In genomic region chr9:110573305-110573704, GRCh38 we compare ENCODE assay signal across 13 cellular contexts. TPM values are rescaled to one million over a fixed set of nuclear protein-coding genes. Genes with fewer than 3 reads are reported as not detected.
DNase-seq lines count a peak whose midpoint lies in the region; ATAC-seq and TF ChIP-seq lines count a peak whose summit lies in the region.
"Had no signal": no experiment of that assay in that cellular context is flagged by ENCODE, and none has a peak within 500 bp of the region (broad histone marks: within the 10 kb centered on the region; RNA-seq: fewer than 3 reads in every experiment).

No MANE protein-coding gene starts in this region.

- H3K36me3 Mint-ChIP-seq in H9 (ENCODE audit: insufficient read depth in 1 of 3, low read depth in 3 of 3) (no peaks in the 10 kb centered on the region), HFFc6 (ENCODE audit: low read depth) (no peaks in the 10 kb centered on the region)
- H3K36me3 Mint-ChIP-seq: CD4-positive, alpha-beta memory T cell had no signal

- H2AK5ac ChIP-seq in H9 (ENCODE audit: insufficient read length, low read length), result no peak overlapping the region
- no peak overlapping the region for H2AK5ac ChIP-seq in mesendoderm (ENCODE audit: low read length)

- POLR2A ChIA-PET in PC-3 (lab: Charles Lee; ENCODE audit: unreplicated experiment), result no interaction called here

- peak; percentile 66 for DNase-seq in EH (ENCODE audit: low read depth)
- no peak for DNase-seq in H9
- DNase-seq in adipocyte (ENCODE audit: low read depth), result no peak
- peak; percentile 37 for DNase-seq in mesendoderm
- DNase-seq in PC-3, result no peak
- DNase-seq in activated CD4-positive, alpha-beta T cell treated with anti-CD3 and anti-CD28 coated beads, Interleukin-2, amount 50 U/mL, for 1 hour, result no peak
- DNase-seq in HFFc6, result no peak
- DNase-seq: BE2C; CD4-positive, alpha-beta memory T cell; DND-41; GF-D8 had no signal

- peak overlapping the region; percentile 36 for H2AFZ ChIP-seq in H9 (ENCODE audit: low read length)
- H2AFZ ChIP-seq in PC-3 (ENCODE audit: low read length), result no peak overlapping the region

- peaks cover 44% of the 10 kb centered on the region for H3K36me3 ChIP-seq in adipocyte (ENCODE audit: control insufficient read depth, insufficient read depth, low read length, severe bottlenecking)
- no peaks in the 10 kb centered on the region for H3K36me3 ChIP-seq in mesendoderm (ENCODE audit: control insufficient read depth, insufficient read depth, low read length)
- H3K36me3 ChIP-seq in PC-3 (ENCODE audit: low read depth, low read length), result no peaks in the 10 kb centered on the region
- H3K36me3 ChIP-seq: BE2C had no signal

- no peak overlapping the region for H2BK5ac ChIP-seq in H9 (ENCODE audit: insufficient read length, low read length)
- H2BK5ac ChIP-seq in mesendoderm (ENCODE audit: low read length), result no peak overlapping the region

- H2BK120ac ChIP-seq in H9 (ENCODE audit: low read depth, low read length, poor library complexity, severe bottlenecking) (no peak overlapping the region), mesendoderm (ENCODE audit: low read depth, low read length) (no peak overlapping the region)

- no peak overlapping the region for H2BK20ac ChIP-seq in H9 (ENCODE audit: low read depth, low read length, poor library complexity, severe bottlenecking)

- H3K4me3 Mint-ChIP-seq in H9, result no peak overlapping the region
- no peak overlapping the region; the same call in 1 of the 2 replicates for H3K4me3 Mint-ChIP-seq in HFFc6
- H3K4me3 Mint-ChIP-seq: CD4-positive, alpha-beta memory T cell had no signal

- no peaks in the 10 kb centered on the region for H3K9me2 ChIP-seq in PC-3 (replicated peaks; ENCODE audit: low read length)

- H3K79me2 ChIP-seq in H9 (ENCODE audit: insufficient read depth, low read length) (no peaks in the 10 kb centered on the region), mesendoderm (ENCODE audit: control insufficient read depth, insufficient read depth, low read length) (no peaks in the 10 kb centered on the region), PC-3 (ENCODE audit: low read length) (no peaks in the 10 kb centered on the region)

- no peak overlapping the region for H4K8ac ChIP-seq in H9 (replicated peaks; ENCODE audit: insufficient read length, low read depth, low read length)
- no peak overlapping the region for H4K8ac ChIP-seq in mesendoderm (ENCODE audit: low read depth, low read length)

- H3T11ph ChIP-seq in H9 (ENCODE audit: low read length), result no peak overlapping the region

- H3K4me3 ChIP-seq in adipocyte (ENCODE audit: low read length) (peak overlapping the region; percentile 98), mesendoderm (ENCODE audit: low read length) (no peak overlapping the region), PC-3 (ENCODE audit: low read length) (no peak overlapping the region)
- H3K4me3 ChIP-seq: A549 had no signal

- H3K27ac ChIP-seq in H9 (ENCODE audit: insufficient read length, low read depth, low read length) (no peak overlapping the region), mesendoderm (ENCODE audit: low read depth, low read length) (no peak overlapping the region), PC-3 (ENCODE audit: low read length) (no peak overlapping the region)
- H3K27ac ChIP-seq: A549, C4-2B had no signal

- H3K4me1 ChIP-seq in H9 (ENCODE audit: insufficient read depth, low read length) (no peaks in the 10 kb centered on the region; the same call in 1 of the 2 replicates), adipocyte (ENCODE audit: control insufficient read depth, insufficient read depth, low read length) (peaks cover 45% of the 10 kb centered on the region), mesendoderm (ENCODE audit: control insufficient read depth, low read depth, low read length) (peaks cover 3% of the 10 kb centered on the region), PC-3 (ENCODE audit: insufficient read depth, low read length) (no peaks in the 10 kb centered on the region)
- H3K4me1 ChIP-seq: BE2C had no signal

- H3K9me3 ChIP-seq in H9 (ENCODE audit: control insufficient read depth, low read depth, low read length) (no peaks in the 10 kb centered on the region), adipocyte (ENCODE audit: control insufficient read depth, low read length) (no peaks in the 10 kb centered on the region), PC-3 (ENCODE audit: low read length) (no peaks in the 10 kb centered on the region)
- H3K9me3 ChIP-seq: A549, BE2C had no signal

- no peaks in the 10 kb centered on the region for H3F3A ChIP-seq in PC-3 (ENCODE audit: low read length, unreplicated experiment)

- no TSS peak for BruUV-seq in PC-3 (replicated peaks; lab: Mats Ljungman, UMichigan)

- H3K23ac ChIP-seq in H9 (ENCODE audit: insufficient read length, low read depth, low read length) (no peak overlapping the region), mesendoderm (ENCODE audit: low read length) (no peak overlapping the region)

- H4K20me1 ChIP-seq in H9 (ENCODE audit: control insufficient read depth, insufficient read depth, insufficient read length) (no peaks in the 10 kb centered on the region), PC-3 (ENCODE audit: low read length) (no peaks in the 10 kb centered on the region)

- H2BK12ac ChIP-seq in H9 (ENCODE audit: insufficient read length, low read depth, low read length), result no peak overlapping the region

- no peaks in the 10 kb centered on the region for H3K23me2 ChIP-seq in H9 (ENCODE audit: insufficient read length, low read depth, low read length, poor library complexity, severe bottlenecking)

- H3K14ac ChIP-seq in H9 (ENCODE audit: insufficient read depth, low read length), result no peak overlapping the region

- WGBS in H9 (ENCODE audit: extremely low coverage, insufficient read length, low lambda C conversion rate), result no CpG with 5 or more reads among the region's 6 CpGs
- WGBS in mesendoderm (ENCODE audit: extremely low coverage, insufficient coverage, low lambda C conversion rate), result 100% methylated on average over 4 of the region's 6 CpGs

- H3K18ac ChIP-seq in H9 (ENCODE audit: insufficient read length, low read depth, low read length), result no peak overlapping the region
- no peak overlapping the region for H3K18ac ChIP-seq in mesendoderm (ENCODE audit: low read length)

- H3K27me3 Mint-ChIP-seq in H9 (ENCODE audit: low read depth) (peaks cover 16% of the 10 kb centered on the region), HFFc6 (ENCODE audit: insufficient read depth) (peaks cover 2% of the 10 kb centered on the region)

- H3K9ac ChIP-seq in H9 (ENCODE audit: extremely low read depth, insufficient read length, low read length) (no peak overlapping the region), adipocyte (ENCODE audit: low read length) (peak overlapping the region; percentile 57), mesendoderm (ENCODE audit: low read length) (no peak overlapping the region), PC-3 (ENCODE audit: low read length) (no peak overlapping the region)

- no peak overlapping the region for H4K91ac ChIP-seq in H9 (ENCODE audit: insufficient read length, low read depth, low read length)

- peaks cover 5 to 8% of the 10 kb centered on the region in 2 experiments for H3K4me1 Mint-ChIP-seq in H9
- peaks cover 32% of the 10 kb centered on the region for H3K4me1 Mint-ChIP-seq in HFFc6 (ENCODE audit: low read depth)
- H3K4me1 Mint-ChIP-seq: CD4-positive, alpha-beta memory T cell had no signal

- CTCF ChIA-PET in PC-3 (lab: Charles Lee), result no interaction called here

- H2BK15ac ChIP-seq in H9 (ENCODE audit: low read depth, low read length), result no peak overlapping the region
- H2BK15ac ChIP-seq in mesendoderm (replicated peaks; ENCODE audit: low read depth), result no peak overlapping the region

- H3K56ac ChIP-seq in H9 (ENCODE audit: insufficient read length, low read depth, low read length), result no peak overlapping the region
- no peak overlapping the region for H3K56ac ChIP-seq in mesendoderm (ENCODE audit: low read length)

- H4K5ac ChIP-seq in H9 (ENCODE audit: insufficient read length, low read depth, low read length) (no peak overlapping the region), mesendoderm (ENCODE audit: low read length) (no peak overlapping the region)

- H3K4me2 ChIP-seq in H9 (ENCODE audit: insufficient read depth, insufficient read length, low read length) (no peak overlapping the region), mesendoderm (ENCODE audit: low read length) (no peak overlapping the region), PC-3 (ENCODE audit: low read length) (no peak overlapping the region)
- H3K4me2 ChIP-seq: A549 had no signal

- H3K79me1 ChIP-seq in H9 (ENCODE audit: insufficient read depth, low read depth, low read length, poor library complexity, severe bottlenecking) (no peaks in the 10 kb centered on the region), mesendoderm (ENCODE audit: low read length) (no peaks in the 10 kb centered on the region)

- no peaks in the 10 kb centered on the region; a peak in 1 of 5 replicates for H3K9me3 Mint-ChIP-seq in H9
- H3K9me3 Mint-ChIP-seq in HFFc6, result no peaks in the 10 kb centered on the region

- intact Hi-C loops in PC-3 (cut with micrococcal nuclease), result no loop called here

- H3K4ac ChIP-seq in H9 (ENCODE audit: low read depth, low read length) (no peak overlapping the region), mesendoderm (ENCODE audit: low read depth, low read length) (no peak overlapping the region)

- H3K27ac Mint-ChIP-seq in H9, result no peak overlapping the region
- no peak overlapping the region; the same call in 1 of the 2 replicates for H3K27ac Mint-ChIP-seq in HFFc6

- H3K27me3 ChIP-seq in H9 (ENCODE audit: insufficient read depth, low read length) (no peaks in the 10 kb centered on the region; the same call in 1 of the 2 replicates), adipocyte (replicated peaks; ENCODE audit: control insufficient read depth, insufficient read depth, low read length) (no peaks in the 10 kb centered on the region), mesendoderm (ENCODE audit: insufficient read depth, low read length, poor library complexity) (no peaks in the 10 kb centered on the region), PC-3 (ENCODE audit: low read length) (no peaks in the 10 kb centered on the region)

- no peak for ATAC-seq in PC-3
- ATAC-seq: A549 had no signal

- TF ChIP-seq CTCF in H9 (conservative IDR thresholded peaks at IDR 0.05) (no peak), PC-3 (conservative IDR thresholded peaks at IDR 0.05; ENCODE audit: low read depth, low read length) (no peak), HFFc6 (IDR thresholded peaks at IDR 0.05) (no peak)

RNA-seq across cellular contexts. Expression of gene SVEP1, which starts 6.2 kb away (rescaled TPM):
- total RNA-seq in H9 (2021) (0.17 and 0.24 TPM in 2 replicates), PC-3 (2014; rRNA removed) (0.04 and 0.17 TPM in 2 replicates)
- polyA plus RNA-seq in mesendoderm (2013, experiment 1 of 2), result 0.21 TPM
- 0.20 TPM for polyA plus RNA-seq in mesendoderm (2013, experiment 2 of 2)
- total RNA-seq in HFFc6 (2021; fragmentation: NEBNext Ultra II Directional; extraction: Animal tissue kit (Norgen Biotek cat#: 25700)), result 1 to 10 TPM; 4.0 to 6.8 (median 5.8) TPM
- total RNA-seq: CD4-positive, alpha-beta memory T cell had no signal
- polyA plus RNA-seq: CD4-positive, alpha-beta memory T cell had no signal

Comparison
In these comparisons a context has a peak if more than half of its experiments do, and no peak if none do; other contexts are left out.
1. DNase-seq: peak in EH (single experiment) and mesendoderm (single experiment); none in H9 (single experiment), adipocyte (single experiment), PC-3 (single experiment), activated CD4-positive, alpha-beta T cell treated with anti-CD3 and anti-CD28 coated beads, Interleukin-2, amount 50 U/mL, for 1 hour (single experiment) and HFFc6 (single experiment).